In genomic region chr1:95017775-95018174, GRCh38 we compare ENCODE assay signal across 24 cellular contexts. TPM values are rescaled to one million over a fixed set of nuclear protein-coding genes. Genes with fewer than 3 reads are reported as not detected.
DNase-seq lines count a peak whose midpoint lies in the region; ATAC-seq and TF ChIP-seq lines count a peak whose summit lies in the region.
"Had no signal": no experiment of that assay in that cellular context is flagged by ENCODE, and none has a peak within 500 bp of the region (broad histone marks: within the 10 kb centered on the region; RNA-seq: fewer than 3 reads in every experiment).

No MANE protein-coding gene starts in this region.

- DNase-seq in Caco-2, result no peak
- DNase-seq in NCI-H2029 treated with DMSO at 0.1 percent for 48 hours (lab: John Stamatoyannopoulos, UW), result peak; percentile 30
- peak; percentile 73 for DNase-seq in NCI-H82 (lab: John Stamatoyannopoulos, UW)
- DNase-seq in left colon, result no peak
- no peak for DNase-seq in activated T-cell treated with anti-CD3 and anti-CD28 coated beads, Interleukin-2, amount 50 U/mL, for 24 hours
- DNase-seq in HuH-7.5 (ENCODE audit: low spot score), result no peak
- DNase-seq: activated B cell treated with CpG ODN at 0.5 μM for 24 hours; activated CD4-positive, alpha-beta T cell treated with anti-CD3 and anti-CD28 coated beads, Interleukin-2, amount 10 ng/mL, durations not matched to agents 7 days and 5 days; activated effector memory CD4-positive, alpha-beta T cell treated with anti-CD3 and anti-CD28 coated beads, Interleukin-2, amount 50 U/mL, for 16 hours; activated T-cell treated with anti-CD3 and anti-CD28 coated beads, Interleukin-2, amount 50 U/mL, for 1 hour; CD4-positive, alpha-beta T cell; colonic mucosa; effector CD8-positive, alpha-beta T cell; EL; NCI-H1930; stimulated activated CD4-positive, alpha-beta T cell treated with anti-CD3 and anti-CD28 coated beads, Interleukin-1b, Interleukin-23, amount 100 ng/mL, for 48 hours; stimulated activated naive CD4-positive, alpha-beta T cell treated with Interleukin-2 at 50 U/mL for 16 hours; T-cell had no signal

- POLR2A ChIA-PET in Caco-2 (lab: Charles Lee), result no interaction called here

- no peaks in the 10 kb centered on the region for H3K27me3 ChIP-seq in Caco-2 (replicated peaks; ENCODE audit: control insufficient read depth, insufficient read depth, low read length)
- H3K27me3 ChIP-seq: colonic mucosa, pancreas, right atrium auricular region, suprapubic skin had no signal

- intact Hi-C loops in Caco-2 (cut with micrococcal nuclease; ENCODE audit: unreplicated experiment), result loop anchor here (2.0 kb wide), 3 partner anchors 23 to 91 kb away; partner anchors contain the start of gene CNN3
- intact Hi-C loops in left colon (cut with DNase I, micrococcal nuclease), result no loop called here

- no peaks in the 10 kb centered on the region for H3K36me3 ChIP-seq in Caco-2 (ENCODE audit: control insufficient read depth, insufficient read depth, low read length)
- H3K36me3 ChIP-seq: colonic mucosa, pancreas, right atrium auricular region, suprapubic skin had no signal

- ATAC-seq in left colon (peak; percentile 29), HG02870 (IDR thresholded peaks at IDR 0.05; ENCODE audit: unreplicated experiment) (no peak)
- ATAC-seq: left lobe of liver, T-cell had no signal

- BruUV-seq in Caco-2 (replicated peaks; lab: Mats Ljungman, UMichigan), result no TSS peak

- H3K27ac Mint-ChIP-seq in Caco-2 (ENCODE audit: unreplicated experiment), result peak overlapping the region; percentile 18
- H3K27ac Mint-ChIP-seq in activated T-cell treated with anti-CD3 and anti-CD28 coated beads, Interleukin-2, amount 50 U/mL, for 24 hours, result no peak overlapping the region
- H3K27ac Mint-ChIP-seq: activated B cell treated with CpG ODN at 0.5 μM for 24 hours; activated CD4-positive, alpha-beta T cell treated with anti-CD3 and anti-CD28 coated beads, Interleukin-2, amount 10 ng/mL, durations not matched to agents 7 days and 5 days; activated naive CD8-positive, alpha-beta T cell; CD4-positive, alpha-beta T cell; T-cell had no signal

- H3K9me3 Mint-ChIP-seq in Caco-2 (ENCODE audit: unreplicated experiment), result no peaks in the 10 kb centered on the region
- no peaks in the 10 kb centered on the region for H3K9me3 Mint-ChIP-seq in activated T-cell treated with anti-CD3 and anti-CD28 coated beads, Interleukin-2, amount 50 U/mL, for 24 hours
- H3K9me3 Mint-ChIP-seq: activated B cell treated with CpG ODN at 0.5 μM for 24 hours; activated CD4-positive, alpha-beta T cell treated with anti-CD3 and anti-CD28 coated beads, Interleukin-2, amount 10 ng/mL, durations not matched to agents 7 days and 5 days; CD4-positive, alpha-beta T cell; T-cell had no signal

- H3K4me3 Mint-ChIP-seq in Caco-2 (ENCODE audit: unreplicated experiment), result no peak overlapping the region
- no peak overlapping the region for H3K4me3 Mint-ChIP-seq in activated T-cell treated with anti-CD3 and anti-CD28 coated beads, Interleukin-2, amount 50 U/mL, for 24 hours
- H3K4me3 Mint-ChIP-seq: activated B cell treated with CpG ODN at 0.5 μM for 24 hours; activated CD4-positive, alpha-beta T cell treated with anti-CD3 and anti-CD28 coated beads, Interleukin-2, amount 10 ng/mL, durations not matched to agents 7 days and 5 days; activated naive CD8-positive, alpha-beta T cell; CD4-positive, alpha-beta T cell; T-cell had no signal

- CTCF ChIA-PET in Caco-2 (lab: Charles Lee), result no interaction called here

- TF ChIP-seq CTCF in Caco-2 (IDR thresholded peaks at IDR 0.05; ENCODE audit: insufficient read depth in 1 of 2, low read depth in 1 of 2, low read length in 1 of 2, severe bottlenecking in 1 of 2, unreplicated experiment in 1 of 2), result no peak

- peaks cover 18% of the 10 kb centered on the region for H3K4me1 ChIP-seq in Caco-2

- H3K9me3 ChIP-seq in Caco-2, result no peaks in the 10 kb centered on the region
- H3K9me3 ChIP-seq: colonic mucosa, pancreas, right atrium auricular region, suprapubic skin had no signal

- H3K36me3 Mint-ChIP-seq in Caco-2 (ENCODE audit: insufficient read depth, unreplicated experiment), result peaks cover 7% of the 10 kb centered on the region
- H3K36me3 Mint-ChIP-seq in activated T-cell treated with anti-CD3 and anti-CD28 coated beads, Interleukin-2, amount 50 U/mL, for 24 hours (ENCODE audit: low read depth), result peaks cover 2% of the 10 kb centered on the region

- H3K4me1 Mint-ChIP-seq in Caco-2 (ENCODE audit: low read depth, unreplicated experiment), result peaks cover 11% of the 10 kb centered on the region
- H3K4me1 Mint-ChIP-seq in activated T-cell treated with anti-CD3 and anti-CD28 coated beads, Interleukin-2, amount 50 U/mL, for 24 hours (ENCODE audit: low read depth), result no peaks in the 10 kb centered on the region
- H3K4me1 Mint-ChIP-seq: T-cell had no signal

- no peak overlapping the region for H3K4me3 ChIP-seq in Caco-2 (ENCODE audit: low read depth, low read length)
- H3K4me3 ChIP-seq: colonic mucosa, pancreas, right atrium auricular region, suprapubic skin had no signal

- no peaks in the 10 kb centered on the region for H3K27me3 Mint-ChIP-seq in Caco-2 (ENCODE audit: insufficient read depth, unreplicated experiment)
- H3K27me3 Mint-ChIP-seq in activated T-cell treated with anti-CD3 and anti-CD28 coated beads, Interleukin-2, amount 50 U/mL, for 24 hours, result no peaks in the 10 kb centered on the region
- H3K27me3 Mint-ChIP-seq: activated B cell treated with CpG ODN at 0.5 μM for 24 hours; activated CD4-positive, alpha-beta T cell treated with anti-CD3 and anti-CD28 coated beads, Interleukin-2, amount 10 ng/mL, durations not matched to agents 7 days and 5 days; activated naive CD8-positive, alpha-beta T cell; CD4-positive, alpha-beta T cell; T-cell had no signal

RNA-seq across cellular contexts. Expression of gene ALG14, which starts 55.0 kb away (rescaled TPM):
- total RNA-seq in Caco-2 (2022) (4.5 and 6.1 TPM in 2 replicates), left colon (10 to 100 TPM in 1 of 2 donors, 1 to 10 TPM in 1; 9.8 to 13.9 TPM)

Comparison
In these comparisons a context has a peak if more than half of its experiments do, and no peak if none do; other contexts are left out.
1. DNase-seq: peak in NCI-H2029 treated with DMSO at 0.1 percent for 48 hours (single experiment) and NCI-H82 (single experiment); none in Caco-2 (0 of 2), left colon (0 of 2), activated T-cell treated with anti-CD3 and anti-CD28 coated beads, Interleukin-2, amount 50 U/mL, for 24 hours (single experiment) and HuH-7.5 (single experiment).